ENCODE assay signal across 2 cellular contexts in the genomic region with DNA sequence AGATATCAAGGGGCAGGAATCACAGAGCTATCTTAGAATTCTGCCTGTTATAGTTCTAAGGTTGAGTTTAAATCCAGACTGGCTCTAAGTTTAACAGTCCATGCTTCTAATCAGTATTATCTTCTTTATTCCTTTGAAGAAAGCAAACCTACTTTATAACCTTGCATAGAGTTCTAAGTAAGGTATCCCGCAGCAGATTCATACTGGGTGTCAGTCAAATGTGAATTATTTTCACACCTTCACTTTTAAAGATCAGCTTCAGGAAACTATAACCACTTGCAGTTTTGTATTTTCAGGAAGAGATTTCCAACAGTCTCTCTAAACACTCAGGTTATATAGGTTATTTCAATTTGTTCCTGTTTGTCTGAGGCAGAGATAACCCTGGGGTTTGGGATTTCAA.
TF ChIP-seq lines count a peak whose summit lies in the region.

No MANE protein-coding gene starts in this region.

TF ChIP-seq in SK-N-SH, 30 proteins besides CTCF, POLR2A, EP300 and RAD21 (continued from another document):
- TF ChIP-seq, protein P1, sequence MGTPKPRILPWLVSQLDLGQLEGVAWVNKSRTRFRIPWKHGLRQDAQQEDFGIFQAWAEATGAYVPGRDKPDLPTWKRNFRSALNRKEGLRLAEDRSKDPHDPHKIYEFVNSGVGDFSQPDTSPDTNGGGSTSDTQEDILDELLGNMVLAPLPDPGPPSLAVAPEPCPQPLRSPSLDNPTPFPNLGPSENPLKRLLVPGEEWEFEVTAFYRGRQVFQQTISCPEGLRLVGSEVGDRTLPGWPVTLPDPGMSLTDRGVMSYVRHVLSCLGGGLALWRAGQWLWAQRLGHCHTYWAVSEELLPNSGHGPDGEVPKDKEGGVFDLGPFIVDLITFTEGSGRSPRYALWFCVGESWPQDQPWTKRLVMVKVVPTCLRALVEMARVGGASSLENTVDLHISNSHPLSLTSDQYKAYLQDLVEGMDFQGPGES (IDR thresholded peaks at IDR 0.05; ENCODE audit: low read depth, low read length): no peak
- TF ChIP-seq TEAD4 (IDR thresholded peaks at IDR 0.05; ENCODE audit: borderline replicate concordance, insufficient read depth) (no peak), TCF12 (IDR thresholded peaks at IDR 0.05) (no peak), SIN3A (IDR thresholded peaks at IDR 0.05; ENCODE audit: borderline replicate concordance, low read depth, low read length) (no peak), NRF1 (IDR thresholded peaks at IDR 0.05; ENCODE audit: low read depth, low read length) (no peak)
- TF ChIP-seq, protein P2, sequence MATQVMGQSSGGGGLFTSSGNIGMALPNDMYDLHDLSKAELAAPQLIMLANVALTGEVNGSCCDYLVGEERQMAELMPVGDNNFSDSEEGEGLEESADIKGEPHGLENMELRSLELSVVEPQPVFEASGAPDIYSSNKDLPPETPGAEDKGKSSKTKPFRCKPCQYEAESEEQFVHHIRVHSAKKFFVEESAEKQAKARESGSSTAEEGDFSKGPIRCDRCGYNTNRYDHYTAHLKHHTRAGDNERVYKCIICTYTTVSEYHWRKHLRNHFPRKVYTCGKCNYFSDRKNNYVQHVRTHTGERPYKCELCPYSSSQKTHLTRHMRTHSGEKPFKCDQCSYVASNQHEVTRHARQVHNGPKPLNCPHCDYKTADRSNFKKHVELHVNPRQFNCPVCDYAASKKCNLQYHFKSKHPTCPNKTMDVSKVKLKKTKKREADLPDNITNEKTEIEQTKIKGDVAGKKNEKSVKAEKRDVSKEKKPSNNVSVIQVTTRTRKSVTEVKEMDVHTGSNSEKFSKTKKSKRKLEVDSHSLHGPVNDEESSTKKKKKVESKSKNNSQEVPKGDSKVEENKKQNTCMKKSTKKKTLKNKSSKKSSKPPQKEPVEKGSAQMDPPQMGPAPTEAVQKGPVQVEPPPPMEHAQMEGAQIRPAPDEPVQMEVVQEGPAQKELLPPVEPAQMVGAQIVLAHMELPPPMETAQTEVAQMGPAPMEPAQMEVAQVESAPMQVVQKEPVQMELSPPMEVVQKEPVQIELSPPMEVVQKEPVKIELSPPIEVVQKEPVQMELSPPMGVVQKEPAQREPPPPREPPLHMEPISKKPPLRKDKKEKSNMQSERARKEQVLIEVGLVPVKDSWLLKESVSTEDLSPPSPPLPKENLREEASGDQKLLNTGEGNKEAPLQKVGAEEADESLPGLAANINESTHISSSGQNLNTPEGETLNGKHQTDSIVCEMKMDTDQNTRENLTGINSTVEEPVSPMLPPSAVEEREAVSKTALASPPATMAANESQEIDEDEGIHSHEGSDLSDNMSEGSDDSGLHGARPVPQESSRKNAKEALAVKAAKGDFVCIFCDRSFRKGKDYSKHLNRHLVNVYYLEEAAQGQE (IDR thresholded peaks at IDR 0.05; ENCODE audit: low read depth, low read length): no peak

TF ChIP-seq in SK-N-SH treated with all-trans-retinoic acid at 6 μM for 48 hours, 23 proteins besides CTCF, POLR2A, EP300 and RAD21 (continued from another document):
- TF ChIP-seq ARNTL (CRISPR knock-in tag; IDR thresholded peaks at IDR 0.05; ENCODE audit: borderline replicate concordance, low read depth): no peak
- TF ChIP-seq OSR1 (CRISPR knock-in tag; IDR thresholded peaks at IDR 0.05): no peak
- no peak for TF ChIP-seq TCF4 (CRISPR knock-in tag; IDR thresholded peaks at IDR 0.05; ENCODE audit: borderline replicate concordance)
- TF ChIP-seq, protein P3, sequence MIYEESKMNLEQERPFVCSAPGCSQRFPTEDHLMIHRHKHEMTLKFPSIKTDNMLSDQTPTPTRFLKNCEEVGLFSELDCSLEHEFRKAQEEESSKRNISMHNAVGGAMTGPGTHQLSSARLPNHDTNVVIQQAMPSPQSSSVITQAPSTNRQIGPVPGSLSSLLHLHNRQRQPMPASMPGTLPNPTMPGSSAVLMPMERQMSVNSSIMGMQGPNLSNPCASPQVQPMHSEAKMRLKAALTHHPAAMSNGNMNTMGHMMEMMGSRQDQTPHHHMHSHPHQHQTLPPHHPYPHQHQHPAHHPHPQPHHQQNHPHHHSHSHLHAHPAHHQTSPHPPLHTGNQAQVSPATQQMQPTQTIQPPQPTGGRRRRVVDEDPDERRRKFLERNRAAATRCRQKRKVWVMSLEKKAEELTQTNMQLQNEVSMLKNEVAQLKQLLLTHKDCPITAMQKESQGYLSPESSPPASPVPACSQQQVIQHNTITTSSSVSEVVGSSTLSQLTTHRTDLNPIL (CRISPR knock-in tag; IDR thresholded peaks at IDR 0.05; ENCODE audit: low read depth): no peak
- no peak for TF ChIP-seq CSRNP3 (CRISPR knock-in tag; IDR thresholded peaks at IDR 0.05)
- TF ChIP-seq CSDC2 (CRISPR knock-in tag; IDR thresholded peaks at IDR 0.05): no peak
- no peak for TF ChIP-seq RARB (CRISPR knock-in tag; IDR thresholded peaks at IDR 0.05)
- TF ChIP-seq, protein P4, sequence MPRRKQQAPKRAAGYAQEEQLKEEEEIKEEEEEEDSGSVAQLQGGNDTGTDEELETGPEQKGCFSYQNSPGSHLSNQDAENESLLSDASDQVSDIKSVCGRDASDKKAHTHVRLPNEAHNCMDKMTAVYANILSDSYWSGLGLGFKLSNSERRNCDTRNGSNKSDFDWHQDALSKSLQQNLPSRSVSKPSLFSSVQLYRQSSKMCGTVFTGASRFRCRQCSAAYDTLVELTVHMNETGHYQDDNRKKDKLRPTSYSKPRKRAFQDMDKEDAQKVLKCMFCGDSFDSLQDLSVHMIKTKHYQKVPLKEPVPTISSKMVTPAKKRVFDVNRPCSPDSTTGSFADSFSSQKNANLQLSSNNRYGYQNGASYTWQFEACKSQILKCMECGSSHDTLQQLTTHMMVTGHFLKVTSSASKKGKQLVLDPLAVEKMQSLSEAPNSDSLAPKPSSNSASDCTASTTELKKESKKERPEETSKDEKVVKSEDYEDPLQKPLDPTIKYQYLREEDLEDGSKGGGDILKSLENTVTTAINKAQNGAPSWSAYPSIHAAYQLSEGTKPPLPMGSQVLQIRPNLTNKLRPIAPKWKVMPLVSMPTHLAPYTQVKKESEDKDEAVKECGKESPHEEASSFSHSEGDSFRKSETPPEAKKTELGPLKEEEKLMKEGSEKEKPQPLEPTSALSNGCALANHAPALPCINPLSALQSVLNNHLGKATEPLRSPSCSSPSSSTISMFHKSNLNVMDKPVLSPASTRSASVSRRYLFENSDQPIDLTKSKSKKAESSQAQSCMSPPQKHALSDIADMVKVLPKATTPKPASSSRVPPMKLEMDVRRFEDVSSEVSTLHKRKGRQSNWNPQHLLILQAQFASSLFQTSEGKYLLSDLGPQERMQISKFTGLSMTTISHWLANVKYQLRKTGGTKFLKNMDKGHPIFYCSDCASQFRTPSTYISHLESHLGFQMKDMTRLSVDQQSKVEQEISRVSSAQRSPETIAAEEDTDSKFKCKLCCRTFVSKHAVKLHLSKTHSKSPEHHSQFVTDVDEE (CRISPR knock-in tag; IDR thresholded peaks at IDR 0.05): no peak
- TF ChIP-seq BACH2 (CRISPR knock-in tag; IDR thresholded peaks at IDR 0.05; ENCODE audit: borderline replicate concordance): no peak
